Comparison of ENCODE assay signal across 1 cellular context in genomic region chr13:39900106-39900750, GRCh38.
TF ChIP-seq lines count a peak whose summit lies in the region.

No MANE protein-coding gene starts in this region.

TF ChIP-seq in IMR-90, 13 proteins besides CTCF, POLR2A, EP300 and RAD21:
- no peak for TF ChIP-seq MAFK (IDR thresholded peaks at IDR 0.05; ENCODE audit: low read depth, low read length)
- TF ChIP-seq SMC3 (IDR thresholded peaks at IDR 0.05; ENCODE audit: low read depth, low read length) = no peak
- no peak for TF ChIP-seq CHD1 (IDR thresholded peaks at IDR 0.05; ENCODE audit: low read depth, low read length)
- TF ChIP-seq NFE2L2 (IDR thresholded peaks at IDR 0.05; ENCODE audit: low read depth, low read length) = no peak
- no peak for TF ChIP-seq RFX5 (IDR thresholded peaks at IDR 0.05; ENCODE audit: low read depth, low read length)
- no peak for TF ChIP-seq USF2 (IDR thresholded peaks at IDR 0.05; ENCODE audit: low read depth, low read length)
